ENCODE assay signal across 8 cellular contexts in genomic region chr15:98549003-98549402, GRCh38.
DNase-seq lines count a peak whose midpoint lies in the region; ATAC-seq, FAIRE-seq and TF ChIP-seq lines count a peak whose summit lies in the region.

No MANE protein-coding gene starts in this region.

- 64 to 68% methylated on average over 11 of the region's 11 CpGs for WGBS in upper lobe of left lung, 2 donors

- H3K36me3 ChIP-seq in muscle layer of colon (ENCODE audit: insufficient read depth, low read length) (no peaks in the 10 kb centered on the region), upper lobe of left lung (no peaks in the 10 kb centered on the region)

- H3K9me3 ChIP-seq in muscle layer of colon (ENCODE audit: low read length) (no peaks in the 10 kb centered on the region), upper lobe of left lung (no peaks in the 10 kb centered on the region)

- no peak for DNase-seq in activated naive CD4-positive, alpha-beta T cell treated with Interleukin-2 at 50 U/mL for 16 hours
- DNase-seq in chondrocyte (ENCODE audit: low spot score) (no peak), upper lobe of left lung (no peak), T1000 (lab: John Stamatoyannopoulos, UW) (no peak), NCI-H510A (lab: John Stamatoyannopoulos, UW) (no peak), RCC 7860 (ENCODE audit: low spot score) (no peak)

- no peak for TF ChIP-seq POLR2A in upper lobe of left lung (IDR thresholded peaks at IDR 0.05)

- H3K4me3 Mint-ChIP-seq in activated naive CD4-positive, alpha-beta T cell treated with anti-CD3 and anti-CD28 coated beads, Interleukin-2, amount 50 U/mL, for 24 hours = peak overlapping the region; percentile 94
- peak overlapping the region; percentile 91 for H3K4me3 Mint-ChIP-seq in chondrocyte (ENCODE audit: unreplicated experiment)

- H3K4me1 Mint-ChIP-seq in activated naive CD4-positive, alpha-beta T cell treated with anti-CD3 and anti-CD28 coated beads, Interleukin-2, amount 50 U/mL, for 24 hours = peaks cover 26% of the 10 kb centered on the region
- peaks cover 27% of the 10 kb centered on the region for H3K4me1 Mint-ChIP-seq in chondrocyte (ENCODE audit: low read depth)

- no peaks in the 10 kb centered on the region for H3K27me3 ChIP-seq in muscle layer of colon (ENCODE audit: control insufficient read depth in 1 of 2, insufficient read depth in 2 of 2, low read length in 2 of 2)
- H3K27me3 ChIP-seq in upper lobe of left lung = no peaks in the 10 kb centered on the region

- H3K27ac ChIP-seq in muscle layer of colon (ENCODE audit: low read depth, low read length) = peak overlapping the region; percentile 88
- H3K27ac ChIP-seq in upper lobe of left lung = peak overlapping the region in 3 of 4 donors; percentile 84 to 86 (median 86)

- TF ChIP-seq EP300 in upper lobe of left lung (IDR thresholded peaks at IDR 0.05) = no peak

- TF ChIP-seq CTCF in chondrocyte (IDR thresholded peaks at IDR 0.05) = no peak
- no peak for TF ChIP-seq CTCF in upper lobe of left lung (IDR thresholded peaks at IDR 0.05)

- peaks cover 1% of the 10 kb centered on the region for H3K36me3 Mint-ChIP-seq in activated naive CD4-positive, alpha-beta T cell treated with anti-CD3 and anti-CD28 coated beads, Interleukin-2, amount 50 U/mL, for 24 hours
- H3K36me3 Mint-ChIP-seq in chondrocyte (ENCODE audit: low read depth) = no peaks in the 10 kb centered on the region

- H3K4me1 ChIP-seq in muscle layer of colon (ENCODE audit: insufficient read depth, low read length) (peaks cover 18% of the 10 kb centered on the region), upper lobe of left lung (peaks cover 16 to 23% (median 18%) of the 10 kb centered on the region in 4 donors)

- no peak for FAIRE-seq in RCC 7860 (lab: Jason Lieb, UNC)

- peak overlapping the region; percentile 42 to 69 for H3K4me3 ChIP-seq in muscle layer of colon (ENCODE audit: low read depth in 1 of 2, low read length in 2 of 2)
- H3K4me3 ChIP-seq in upper lobe of left lung = peak overlapping the region in 3 of 4 donors; percentile 38 to 58 (median 56)

- no peak for ATAC-seq in upper lobe of left lung (ENCODE audit: low FRiP score in 2 of 2)

- peaks cover 12% of the 10 kb centered on the region for H3K27me3 Mint-ChIP-seq in activated naive CD4-positive, alpha-beta T cell treated with anti-CD3 and anti-CD28 coated beads, Interleukin-2, amount 50 U/mL, for 24 hours
- H3K27me3 Mint-ChIP-seq in chondrocyte (ENCODE audit: low read depth) = no peaks in the 10 kb centered on the region

- H3K9ac ChIP-seq in muscle layer of colon (ENCODE audit: low read length) = peak overlapping the region; percentile 31

- no peaks in the 10 kb centered on the region for H3K9me3 Mint-ChIP-seq in activated naive CD4-positive, alpha-beta T cell treated with anti-CD3 and anti-CD28 coated beads, Interleukin-2, amount 50 U/mL, for 24 hours
- H3K9me3 Mint-ChIP-seq in chondrocyte (ENCODE audit: low read depth) = no peaks in the 10 kb centered on the region

- H3K27ac Mint-ChIP-seq in activated naive CD4-positive, alpha-beta T cell treated with anti-CD3 and anti-CD28 coated beads, Interleukin-2, amount 50 U/mL, for 24 hours = peak overlapping the region; percentile 41
- H3K27ac Mint-ChIP-seq in chondrocyte (ENCODE audit: unreplicated experiment) = peak overlapping the region; percentile 97
